Comparison of ENCODE assay signal across 14 cellular contexts in genomic region chr9:137804908-137805356, GRCh38.
DNase-seq lines count a peak whose midpoint lies in the region; ATAC-seq, FAIRE-seq and TF ChIP-seq lines count a peak whose summit lies in the region.
"Had no signal": no experiment of that assay in that cellular context is flagged by ENCODE, and none has a peak within 500 bp of the region (broad histone marks: within the 10 kb centered on the region; RNA-seq: fewer than 3 reads in every experiment).

No MANE protein-coding gene starts in this region.

- peaks cover 2% of the 10 kb centered on the region for H3K27me3 Mint-ChIP-seq in neural progenitor cell (ENCODE audit: insufficient read depth, low read depth)

- H3K4me2 ChIP-seq in HepG2 (ENCODE audit: low read depth, low read length) (no peak overlapping the region), neural progenitor cell (no peak overlapping the region)
- H3K4me2 ChIP-seq: SK-N-SH had no signal

- no peak for TF ChIP-seq EP300 in HepG2 (IDR thresholded peaks at IDR 0.05; ENCODE audit: low read depth in 2 of 2, low read length in 2 of 2)
- TF ChIP-seq EP300 in HepG2 (CRISPR knock-in tag; IDR thresholded peaks at IDR 0.05; ENCODE audit: borderline replicate concordance) = no peak

- FAIRE-seq in HepG2 (lab: Jason Lieb, UNC) = no peak
- FAIRE-seq: GM19239 had no signal

- no peak for TF ChIP-seq POLR2A in HepG2 (IDR thresholded peaks at IDR 0.05; ENCODE audit: insufficient read depth in 1 of 2, low read depth in 2 of 2, low read length in 2 of 2)
- no peak for TF ChIP-seq POLR2A in right lobe of liver (IDR thresholded peaks at IDR 0.05)

- H3K79me2 ChIP-seq in HepG2 (ENCODE audit: insufficient read depth, low read length) (no peaks in the 10 kb centered on the region), neural progenitor cell (ENCODE audit: low read depth) (no peaks in the 10 kb centered on the region)

- WGBS in HepG2 (ENCODE audit: low lambda C conversion rate) = 98% methylated on average over 4 of the region's 10 CpGs
- 97% methylated on average over 6 of the region's 10 CpGs for WGBS in right lobe of liver (ENCODE audit: insufficient coverage, low coverage, low lambda C conversion rate, missing lambda C conversion rate)

- no peak overlapping the region for H3K27ac Mint-ChIP-seq in neural progenitor cell

- CTCF ChIA-PET in HepG2 (lab: Yijun Ruan, JAX; ENCODE audit: low intra/inter-chr PET ratio, low total read pairs) = no interaction called here

- POLR2A ChIA-PET in HepG2 (lab: Yijun Ruan, JAX) = no interaction called here

- H3K4me1 ChIP-seq in HepG2 (ENCODE audit: insufficient read depth, low read length) (no peaks in the 10 kb centered on the region), right lobe of liver (no peaks in the 10 kb centered on the region), neural progenitor cell (no peaks in the 10 kb centered on the region)
- H3K4me1 ChIP-seq: left ventricle myocardium inferior had no signal

- no peak for TF ChIP-seq RAD21 in HepG2 (CRISPR knock-in tag; IDR thresholded peaks at IDR 0.05)

- H3K9me3 Mint-ChIP-seq in neural progenitor cell = peaks cover 3% of the 10 kb centered on the region

- ATAC-seq in HepG2 (no peak), right lobe of liver (no peak)

- no peaks in the 10 kb centered on the region for H3K4me1 Mint-ChIP-seq in neural progenitor cell

- no peaks in the 10 kb centered on the region for H4K20me1 ChIP-seq in HepG2 (ENCODE audit: insufficient read depth, low read length)
- H4K20me1 ChIP-seq in neural progenitor cell (ENCODE audit: low read depth) = no peaks in the 10 kb centered on the region

- no peaks in the 10 kb centered on the region for H3F3A ChIP-seq in neural progenitor cell (ENCODE audit: low read depth)

- no peak overlapping the region for H3K4me3 Mint-ChIP-seq in neural progenitor cell

- in situ Hi-C loops in HepG2 (cut with HindIII; ENCODE audit: extremely low pct_ligation_motif_present, low pct_unique_long_range_greater_than_20kb) = no loop called here

- TF ChIP-seq CTCF in HepG2 (CRISPR knock-in tag; IDR thresholded peaks at IDR 0.05) (no peak), right lobe of liver (IDR thresholded peaks at IDR 0.05) (no peak), neural progenitor cell (IDR thresholded peaks at IDR 0.05) (no peak)

- H3K4me3 ChIP-seq in HepG2 (replicated peaks in 1 of 3; ENCODE audit: insufficient read depth in 1 of 3, low read depth in 2 of 3, low read length in 3 of 3) = no peak overlapping the region
- H3K4me3 ChIP-seq in right lobe of liver = no peak overlapping the region
- no peak overlapping the region for H3K4me3 ChIP-seq in H7 (ENCODE audit: insufficient read depth, low read depth, low read length)
- no peak overlapping the region for H3K4me3 ChIP-seq in neural progenitor cell
- H3K4me3 ChIP-seq: left ventricle myocardium inferior had no signal

- no peak overlapping the region for H3K27ac ChIP-seq in HepG2 (ENCODE audit: extremely low read length, insufficient read depth, low read length)
- H3K27ac ChIP-seq in right lobe of liver = no peak overlapping the region
- H3K27ac ChIP-seq in epithelial cell of prostate = no peak overlapping the region
- no peak overlapping the region for H3K27ac ChIP-seq in neural progenitor cell
- H3K27ac ChIP-seq: HL-60, left ventricle myocardium inferior had no signal

- H3K9ac ChIP-seq in HepG2 (ENCODE audit: insufficient read depth, low read depth, low read length) (no peak overlapping the region), neural progenitor cell (no peak overlapping the region)
- H3K9ac ChIP-seq: SK-N-SH had no signal

- H2AFZ ChIP-seq in HepG2 (ENCODE audit: low read length) (no peak overlapping the region), neural progenitor cell (replicated peaks) (no peak overlapping the region)

- no TSS peak for BruUV-seq in HepG2 (replicated peaks; lab: Mats Ljungman, UMichigan)

- DNase-seq in HepG2 (ENCODE audit: low spot score) = no peak
- no peak for DNase-seq in right lobe of liver
- peak; percentile 78 for DNase-seq in RKO (ENCODE audit: low spot score)
- peak; percentile 43 for DNase-seq in epithelial cell of prostate (ENCODE audit: low read depth, low spot score)
- DNase-seq in stimulated activated CD8-positive, alpha-beta memory T cell treated with anti-CD3 and anti-CD28 coated beads, Interleukin-4, amount 100 ng/mL, for 48 hours = peak; percentile 30
- DNase-seq in H7 = no peak
- no peak for DNase-seq in neural progenitor cell (ENCODE audit: low spot score)
- DNase-seq in DMS53 (lab: John Stamatoyannopoulos, UW) = no peak
- DNase-seq: left ventricle myocardium inferior, NCI-H1694 treated with DMSO at 0.1 percent for 48 hours, SK-N-SH, substantia nigra had no signal

- H3K36me3 Mint-ChIP-seq in neural progenitor cell = peaks cover 51% of the 10 kb centered on the region

- intact Hi-C loops in HepG2 (cut with micrococcal nuclease; ENCODE audit: unreplicated experiment) = no loop called here
- intact Hi-C loops in right lobe of liver (cut with DNase I) = no loop called here

- H3K27me3 ChIP-seq in HepG2 (ENCODE audit: control insufficient read depth in 1 of 2, insufficient read depth in 2 of 2, low read length in 2 of 2) = no peaks in the 10 kb centered on the region
- no peaks in the 10 kb centered on the region for H3K27me3 ChIP-seq in right lobe of liver
- no peaks in the 10 kb centered on the region for H3K27me3 ChIP-seq in H7 (ENCODE audit: control insufficient read depth, insufficient read depth, low read length)
- no peaks in the 10 kb centered on the region for H3K27me3 ChIP-seq in neural progenitor cell

- no peaks in the 10 kb centered on the region for H3K9me3 ChIP-seq in HepG2 (ENCODE audit: low read length)
- no peaks in the 10 kb centered on the region for H3K9me3 ChIP-seq in right lobe of liver
- no peaks in the 10 kb centered on the region for H3K9me3 ChIP-seq in neural progenitor cell (ENCODE audit: low read depth)
- H3K9me3 ChIP-seq: left ventricle myocardium inferior, SK-N-SH had no signal

- peaks cover 12 to 17% of the 10 kb centered on the region in 2 experiments; a peak in 4 of 5 replicates for H3K36me3 ChIP-seq in HepG2 (replicated peaks in 1 of 2; ENCODE audit: control insufficient read depth in 1 of 2, insufficient read depth in 2 of 2, low read length in 2 of 2)
- H3K36me3 ChIP-seq in right lobe of liver = peaks cover 0 to 14% (median 3%) of the 10 kb centered on the region in 4 donors
- H3K36me3 ChIP-seq in H7 (replicated peaks; ENCODE audit: control insufficient read depth, insufficient read depth, low read length) = peaks cover 15% of the 10 kb centered on the region
- H3K36me3 ChIP-seq in neural progenitor cell = no peaks in the 10 kb centered on the region

TF ChIP-seq in HepG2, 621 proteins besides CTCF, POLR2A, EP300 and RAD21:
- TF ChIP-seq MNT (IDR thresholded peaks at IDR 0.05) = peak; percentile 98
- TF ChIP-seq MBNL3 (CRISPR knock-in tag; conservative IDR thresholded peaks at IDR 0.05) = no peak
- TF ChIP-seq CREB1 (IDR thresholded peaks at IDR 0.05) = peak; percentile 69
- TF ChIP-seq CREB1 (CRISPR knock-in tag; IDR thresholded peaks at IDR 0.05) = no peak
- no peak for TF ChIP-seq ELF4 (CRISPR knock-in tag; IDR thresholded peaks at IDR 0.05; ENCODE audit: borderline replicate concordance)
- TF ChIP-seq TEAD3 (CRISPR knock-in tag; optimal IDR thresholded peaks at IDR 0.05; ENCODE audit: borderline replicate concordance) = no peak
- TF ChIP-seq ZNF570 (CRISPR knock-in tag; IDR thresholded peaks at IDR 0.05; ENCODE audit: borderline replicate concordance) = no peak
- TF ChIP-seq ESRRA (CRISPR knock-in tag; IDR thresholded peaks at IDR 0.05; ENCODE audit: low read depth) = no peak
TF ChIP-seq in HepG2: peak in this region for 2.

Comparison
In these comparisons a context has a peak if more than half of its experiments do, and no peak if none do; other contexts are left out.
1. DNase-seq: peak in RKO (single experiment), epithelial cell of prostate (single experiment) and stimulated activated CD8-positive, alpha-beta memory T cell treated with anti-CD3 and anti-CD28 coated beads, Interleukin-4, amount 100 ng/mL, for 48 hours (single experiment); none in HepG2 (single experiment), right lobe of liver (0 of 3), H7 (single experiment), neural progenitor cell (single experiment) and DMS53 (single experiment).